Comparison of ENCODE assay signal across 6 cellular contexts in the genomic region with DNA sequence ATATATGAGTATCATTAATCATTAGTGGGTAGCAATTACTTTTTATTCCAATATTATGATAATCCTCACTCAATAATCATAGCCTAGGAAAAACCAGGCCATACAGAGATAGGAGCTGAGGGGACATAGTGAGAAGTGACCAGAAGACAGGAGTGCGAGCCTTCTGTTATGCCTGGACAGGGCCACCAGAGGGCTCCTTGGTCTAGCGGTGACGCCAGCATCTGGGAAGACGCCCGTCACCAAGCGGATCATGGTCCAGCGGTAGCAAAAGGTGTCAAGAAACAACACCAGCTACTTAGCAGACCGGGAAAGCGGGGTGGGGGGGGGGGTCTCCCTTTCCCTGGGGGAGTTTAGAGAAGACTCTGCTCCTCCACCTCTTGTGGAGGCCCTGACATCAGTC. TPM values are rescaled to one million over a fixed set of nuclear protein-coding genes. Genes with fewer than 3 reads are reported as not detected.
A peak's percentile ranks its signal among the peaks of the same experiment; 100 is the strongest.
DNase-seq lines count a peak whose midpoint lies in the region; ATAC-seq, FAIRE-seq and TF ChIP-seq lines count a peak whose summit lies in the region.
"Not testable (repeated sequence)": the region's sequence is repeated elsewhere in the genome, so short reads cannot be mapped to it uniquely, and the experiment has no call there.

No MANE protein-coding gene starts in this region.

- CTCF ChIA-PET in PC-3 (lab: Charles Lee) = interaction anchor here (0.6 to 1.2 kb wide), 2 partner anchors 75 to 102 kb away, joined by 3 read pairs; a partner anchor contains a TSS

- not testable (repeated sequence) for H3K4me1 ChIP-seq in PC-3 (ENCODE audit: insufficient read depth, low read length); astrocyte (ENCODE audit: insufficient read depth, low read length)
- peaks cover 15% of the 10 kb centered on the region for H3K4me1 ChIP-seq in vagina

- not testable (repeated sequence) for H3K27me3 ChIP-seq in PC-3 (ENCODE audit: low read length); vagina
- H3K27me3 ChIP-seq in astrocyte (ENCODE audit: insufficient read depth, low read length) = peaks cover 19% of the 10 kb centered on the region

- peak; percentile 45 for TF ChIP-seq CTCF in GM12873 (IDR thresholded peaks at IDR 0.05; ENCODE audit: insufficient read depth, low read depth, low read length, missing control alignments)
- TF ChIP-seq CTCF in PC-3 (conservative IDR thresholded peaks at IDR 0.05; ENCODE audit: low read depth, low read length) = peak; percentile 45
- peak; percentile 11 for TF ChIP-seq CTCF in astrocyte (IDR thresholded peaks at IDR 0.05; ENCODE audit: insufficient read depth, low read depth, low read length)
- TF ChIP-seq CTCF in fibroblast of villous mesenchyme (IDR thresholded peaks at IDR 0.05; ENCODE audit: insufficient read depth, low read depth, low read length) = peak; percentile 42
- TF ChIP-seq CTCF in nephron progenitor cell (IDR thresholded peaks at IDR 0.05) = peak; percentile 59
- peak in 2 of 3 experiments; percentile 15 to 62 for TF ChIP-seq CTCF in vagina (IDR thresholded peaks at IDR 0.05)

- not testable (repeated sequence) for H3K27ac Mint-ChIP-seq in astrocyte (ENCODE audit: unreplicated experiment); nephron progenitor cell

- H3K4me2 ChIP-seq in PC-3 (ENCODE audit: low read length); astrocyte (ENCODE audit: low read length): not testable (repeated sequence)

- DNase-seq in PC-3; astrocyte (ENCODE audit: low read depth); fibroblast of villous mesenchyme (ENCODE audit: low read depth); vagina (ENCODE audit: extremely low spot score in 2 of 2): not testable (repeated sequence)
- DNase-seq in nephron progenitor cell = peak; percentile 55

- not testable (repeated sequence) for H3K36me3 ChIP-seq in PC-3 (ENCODE audit: low read depth, low read length); astrocyte (ENCODE audit: insufficient read depth, low read length); vagina

- H3K9me2 ChIP-seq in PC-3 (replicated peaks; ENCODE audit: low read length) = not testable (repeated sequence)

- H2AFZ ChIP-seq in PC-3 (ENCODE audit: low read length); astrocyte (ENCODE audit: low read depth, low read length): not testable (repeated sequence)

- not testable (repeated sequence) for H3K4me3 ChIP-seq in PC-3 (ENCODE audit: low read length); astrocyte (ENCODE audit: insufficient read depth, low read depth, low read length); fibroblast of villous mesenchyme (ENCODE audit: low read depth, low read length); vagina

- not testable (repeated sequence) for ATAC-seq in PC-3

- not testable (repeated sequence) for H4K20me1 ChIP-seq in PC-3 (ENCODE audit: low read length); astrocyte (ENCODE audit: insufficient read depth, low read length)

- peaks cover 53% of the 10 kb centered on the region for H3K27me3 Mint-ChIP-seq in astrocyte (ENCODE audit: low read depth, unreplicated experiment)
- H3K27me3 Mint-ChIP-seq in nephron progenitor cell (ENCODE audit: low read depth, poor library complexity) = peaks cover 49% of the 10 kb centered on the region

- H3K27ac ChIP-seq in PC-3 (ENCODE audit: low read length); astrocyte (ENCODE audit: low read depth, low read length); vagina: not testable (repeated sequence)

- POLR2A ChIA-PET in PC-3 (lab: Charles Lee; ENCODE audit: unreplicated experiment) = not testable (repeated sequence)

- H3K4me3 Mint-ChIP-seq in astrocyte (ENCODE audit: unreplicated experiment); nephron progenitor cell: not testable (repeated sequence)

- not testable (repeated sequence) for H3K9ac ChIP-seq in PC-3 (ENCODE audit: low read length); astrocyte (ENCODE audit: low read length)

- H3K4me1 Mint-ChIP-seq in astrocyte (ENCODE audit: low read depth, unreplicated experiment) = not testable (repeated sequence)
- peaks cover 54% of the 10 kb centered on the region for H3K4me1 Mint-ChIP-seq in nephron progenitor cell

- TF ChIP-seq POLR2A in vagina (IDR thresholded peaks at IDR 0.05) = not testable (repeated sequence)

- not testable (repeated sequence) for FAIRE-seq in astrocyte (lab: Jason Lieb, UNC)

- BruUV-seq in PC-3 (replicated peaks; lab: Mats Ljungman, UMichigan) = not testable (repeated sequence)

- H3F3A ChIP-seq in PC-3 (ENCODE audit: low read length, unreplicated experiment) = not testable (repeated sequence)

- H3K36me3 Mint-ChIP-seq in astrocyte (ENCODE audit: low read depth, unreplicated experiment); nephron progenitor cell (ENCODE audit: low read depth): not testable (repeated sequence)

- H3K79me2 ChIP-seq in PC-3 (ENCODE audit: low read length); astrocyte (ENCODE audit: insufficient read depth, low read length): not testable (repeated sequence)

- intact Hi-C loops in PC-3 (cut with micrococcal nuclease) = loop anchor here (1.0 kb wide), 1 partner anchor 108 kb away; no protein-coding TSS in a partner anchor
- intact Hi-C loops in vagina (cut with DNase I) = not testable (repeated sequence)

- H3K9me3 ChIP-seq in PC-3 (ENCODE audit: low read length); astrocyte (ENCODE audit: insufficient read depth, low read depth, low read length); vagina: not testable (repeated sequence)

- not testable (repeated sequence) for H3K9me3 Mint-ChIP-seq in astrocyte (ENCODE audit: unreplicated experiment); nephron progenitor cell

RNA-seq across cellular contexts. Expression of a gene that starts 7.0 kb away (rescaled TPM):
- total RNA-seq in PC-3 (2014; rRNA removed) = 0.04 TPM in 1 of 2 replicates, not detected in the other
- total RNA-seq in astrocyte = 0.32 and 0.67 TPM in 2 replicates
- 4.2 and 18.1 TPM in 2 replicates for total RNA-seq in fibroblast of villous mesenchyme
- total RNA-seq in vagina = 32.7 TPM

RNA-seq across cellular contexts. Expression of a gene that starts 11.9 kb away (rescaled TPM):
- total RNA-seq in PC-3 (2014; rRNA removed) = not detected in 2 replicates
- total RNA-seq in astrocyte = 0.58 and 0.95 TPM in 2 replicates
- 0.32 and 3.9 TPM in 2 replicates for total RNA-seq in fibroblast of villous mesenchyme
- 10.1 TPM for total RNA-seq in vagina

RNA-seq across cellular contexts. Expression of a gene that starts 16.6 kb away (rescaled TPM):
- total RNA-seq in PC-3 (2014; rRNA removed) = 11.6 and 13.1 TPM in 2 replicates
- 5.5 TPM in 2 replicates for total RNA-seq in astrocyte
- 1.3 and 1.6 TPM in 2 replicates for total RNA-seq in fibroblast of villous mesenchyme
- total RNA-seq in vagina = 35.1 TPM

RNA-seq across cellular contexts. Expression of a gene that starts 18.0 kb away (rescaled TPM):
- total RNA-seq in PC-3 (2014; rRNA removed) (9.3 and 19.3 TPM in 2 replicates), astrocyte (7.8 and 9.3 TPM in 2 replicates), fibroblast of villous mesenchyme (3.9 and 6.8 TPM in 2 replicates), vagina (66.5 TPM)

RNA-seq across cellular contexts. Expression of a gene that starts 20.1 kb away (rescaled TPM):
- total RNA-seq in PC-3 (2014; rRNA removed) (not detected in 2 replicates), astrocyte (not detected in 2 replicates), fibroblast of villous mesenchyme (1.3 and 3.0 TPM in 2 replicates), vagina (16.0 TPM)
